Comparison of ENCODE assay signal across 25 cellular contexts in genomic region chr10:117627561-117627960, GRCh38.
DNase-seq lines count a peak whose midpoint lies in the region; ATAC-seq and TF ChIP-seq lines count a peak whose summit lies in the region.
"Had no signal": no experiment of that assay in that cellular context is flagged by ENCODE, and none has a peak within 500 bp of the region (broad histone marks: within the 10 kb centered on the region; RNA-seq: fewer than 3 reads in every experiment).

No MANE protein-coding gene starts in this region.

- POLR2A ChIA-PET in HEK293 (lab: Yijun Ruan, JAX) = no interaction called here

- no peaks in the 10 kb centered on the region for H3K4me1 Mint-ChIP-seq in osteocyte (ENCODE audit: unreplicated experiment)
- H3K4me1 Mint-ChIP-seq: T-cell had no signal

- no peaks in the 10 kb centered on the region for H3K36me3 Mint-ChIP-seq in osteocyte (ENCODE audit: unreplicated experiment)
- H3K36me3 Mint-ChIP-seq: CD8-positive, alpha-beta T cell; T-cell had no signal

- no peaks in the 10 kb centered on the region for H3K36me3 ChIP-seq in HEK293 (ENCODE audit: control insufficient read depth in 2 of 2, insufficient read depth in 1 of 2, low read length in 2 of 2)
- H3K36me3 ChIP-seq: MG63, SJSA1 had no signal

- TF ChIP-seq CTCF in HEK293 (tag by site-specific recombination; IDR thresholded peaks at IDR 0.05) (no peak), osteocyte (IDR thresholded peaks at IDR 0.05) (no peak)

- CTCF ChIA-PET in HEK293 (lab: Yijun Ruan, JAX) = interaction anchor here (0.7 kb wide), 1 partner anchor 312 kb away, joined by 3 read pairs; no protein-coding TSS in a partner anchor

- H3K27ac Mint-ChIP-seq in osteocyte (ENCODE audit: unreplicated experiment) = no peak overlapping the region
- H3K27ac Mint-ChIP-seq: CD8-positive, alpha-beta T cell; T-cell had no signal

- no peak overlapping the region for H3K4me3 Mint-ChIP-seq in osteocyte (ENCODE audit: unreplicated experiment)
- H3K4me3 Mint-ChIP-seq: CD8-positive, alpha-beta T cell; T-cell had no signal

- H3K4me1 ChIP-seq in HEK293 (ENCODE audit: control insufficient read depth, insufficient read depth, low read length) = no peaks in the 10 kb centered on the region
- H3K4me1 ChIP-seq: SJSA1 had no signal

- H3K4me3 ChIP-seq in HEK293 (ENCODE audit: low read depth, low read length) = no peak overlapping the region
- H3K4me3 ChIP-seq: MG63, PC-9, SJSA1 had no signal

- no peak overlapping the region for H3K27ac ChIP-seq in HEK293 (ENCODE audit: extremely low read depth, low read depth, low read length)
- H3K27ac ChIP-seq: PC-9, SJSA1 had no signal

- H3K9me3 ChIP-seq in HEK293 (ENCODE audit: control insufficient read depth, insufficient read depth, low read depth, low read length) = no peaks in the 10 kb centered on the region
- H3K9me3 ChIP-seq: Caco-2, MG63, SJSA1 had no signal

- no peak for ATAC-seq in GM18511 (IDR thresholded peaks at IDR 0.05; ENCODE audit: unreplicated experiment)
- ATAC-seq: CD8-positive, alpha-beta T cell; HCT116; T-cell had no signal

- H3K27me3 Mint-ChIP-seq in osteocyte (ENCODE audit: unreplicated experiment) = peaks cover 3% of the 10 kb centered on the region

- DNase-seq in NCI-H1694 treated with DMSO at 0.1 percent for 48 hours (lab: John Stamatoyannopoulos, UW) (peak; percentile 15), NCI-H524 treated with DMSO at 0.1 percent for 48 hours (lab: John Stamatoyannopoulos, UW) (peak; percentile 52), osteocyte (ENCODE audit: extremely low spot score, unreplicated experiment) (peak; percentile 59), NCI-H82 treated with DMSO at 0.1 percent for 48 hours (lab: John Stamatoyannopoulos, UW; ENCODE audit: unreplicated experiment) (no peak)
- no peak for DNase-seq in activated effector memory CD4-positive, alpha-beta T cell treated with anti-CD3 and anti-CD28 coated beads, Interleukin-2, amount 50 U/mL, for 16 hours
- DNase-seq: C1 segment of cervical spinal cord; Caco-2; DMS79 treated with DMSO at 0.1 percent for 48 hours; GF-D8; KG1; MG63; NCI-H1105 treated with DMSO at 0.1 percent for 48 hours; NCI-H146; NCI-H2029 treated with DMSO at 0.1 percent for 48 hours; NCI-H774; NK-92 treated with Interleukin-12 subunit alpha and Interleukin-12 subunit beta, amount 100 ng/mL, for 24 hours; PC-9; Right ventricle myocardium superior; RPMI8226; T-cell had no signal

- no peaks in the 10 kb centered on the region for H3K9me3 Mint-ChIP-seq in osteocyte (ENCODE audit: unreplicated experiment)
- H3K9me3 Mint-ChIP-seq: CD8-positive, alpha-beta T cell; T-cell had no signal

TF ChIP-seq in HEK293, 187 proteins besides CTCF, POLR2A, EP300 and RAD21:
- 0 out of 2 replicates have a peak, but pooled peaks have one; percentile 12 for TF ChIP-seq ZIC2 (tag by site-specific recombination; IDR thresholded peaks at IDR 0.05)
- no peak for TF ChIP-seq KLF10 (tag by site-specific recombination; IDR thresholded peaks at IDR 0.05)

Comparison
In these comparisons a context has a peak if more than half of its experiments do, and no peak if none do; other contexts are left out.
1. DNase-seq: peak in NCI-H1694 treated with DMSO at 0.1 percent for 48 hours (single experiment), NCI-H524 treated with DMSO at 0.1 percent for 48 hours (single experiment) and osteocyte (single experiment); none in activated effector memory CD4-positive, alpha-beta T cell treated with anti-CD3 and anti-CD28 coated beads, Interleukin-2, amount 50 U/mL, for 16 hours (single experiment) and NCI-H82 treated with DMSO at 0.1 percent for 48 hours (single experiment).